Comparison of ENCODE assay signal across 1 cellular context in the genomic region with DNA sequence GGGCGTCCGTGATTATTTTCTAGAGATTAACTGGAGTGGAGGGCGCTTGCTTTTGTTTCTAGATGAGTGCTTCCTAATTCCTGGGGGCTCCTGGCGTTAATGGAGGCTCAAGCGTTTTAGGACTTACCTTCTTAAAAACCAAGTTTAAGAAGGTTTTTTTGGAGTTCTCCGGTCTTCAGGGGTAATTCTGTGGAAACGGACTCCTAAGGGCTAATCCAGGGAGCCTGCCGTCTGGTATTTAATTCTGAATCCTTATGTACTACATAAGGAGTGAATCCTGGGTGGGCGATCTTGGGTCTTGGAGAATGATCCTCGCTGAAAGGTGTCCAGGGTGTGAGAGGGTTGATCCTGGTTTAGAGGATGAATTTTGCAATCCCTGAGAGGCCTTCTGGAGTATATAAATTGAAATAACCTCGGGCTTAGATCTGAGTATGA.
TF ChIP-seq lines count a peak whose summit lies in the region.

No MANE protein-coding gene starts in this region.

TF ChIP-seq in GM23338, 12 proteins besides CTCF, POLR2A, EP300 and RAD21 (continued from another document):
- no peak for TF ChIP-seq ZNF462 (CRISPR knock-in tag; IDR thresholded peaks at IDR 0.05)
- TF ChIP-seq ZNF114 (CRISPR knock-in tag; IDR thresholded peaks at IDR 0.05), result no peak
- TF ChIP-seq EZH2 (IDR thresholded peaks at IDR 0.05; ENCODE audit: low read depth, unreplicated experiment), result no peak
- TF ChIP-seq EZH2phosphoT487 (IDR thresholded peaks at IDR 0.05; ENCODE audit: unreplicated experiment), result no peak
